ENCODE assay signal across 8 cellular contexts in genomic region chr20:58892932-58893224, GRCh38. TPM values are rescaled to one million over a fixed set of nuclear protein-coding genes. Genes with fewer than 3 reads are reported as not detected.
A peak's percentile ranks its signal among the peaks of the same experiment; 100 is the strongest.
DNase-seq lines count a peak whose midpoint lies in the region; ATAC-seq and TF ChIP-seq lines count a peak whose summit lies in the region.

No MANE protein-coding gene starts in this region.

- no peaks in the 10 kb centered on the region for H3K27me3 ChIP-seq in BLaER1 treated with 17β-estradiol and CSF1 and Interleukin-3, amounts not matched to agents 10 nM and 100 nM
- H3K27me3 ChIP-seq in HUES64 (ENCODE audit: insufficient read depth, low read length) = 0 out of 2 replicates have a peak, but pooled peaks cover 2% of the 10 kb centered on the region

- in situ Hi-C loops in astrocyte of the spinal cord (cut with HindIII; ENCODE audit: low sequenced_read_pairs) = no loop called here

- H3K4me1 ChIP-seq in BLaER1 treated with 17β-estradiol and CSF1 and Interleukin-3, amounts not matched to agents 10 nM and 100 nM = peaks cover 48 to 65% (median 53%) of the 10 kb centered on the region in 10 experiments
- peaks cover 51% of the 10 kb centered on the region for H3K4me1 ChIP-seq in HUES64 (ENCODE audit: insufficient read depth, low read length)
- peaks cover 29% of the 10 kb centered on the region for H3K4me1 ChIP-seq in mesodermal cell (ENCODE audit: control insufficient read depth, insufficient read depth, low read length, poor library complexity, severe bottlenecking)

- peak overlapping the region; percentile 88 to 99 (median 96) for H3K9ac ChIP-seq in BLaER1 treated with 17β-estradiol and CSF1 and Interleukin-3, amounts not matched to agents 10 nM and 100 nM
- H3K9ac ChIP-seq in HUES64 (ENCODE audit: low read depth, low read length) = peak overlapping the region; percentile 86

- H3K4me3 ChIP-seq in BLaER1 treated with 17β-estradiol and CSF1 and Interleukin-3, amounts not matched to agents 10 nM and 100 nM = peak overlapping the region; percentile 66 to 91 (median 80)
- H3K4me3 ChIP-seq in HUES64 (ENCODE audit: low read length) = peak overlapping the region; percentile 94
- H3K4me3 ChIP-seq in astrocyte of the spinal cord (ENCODE audit: low read depth, low read length) = peak overlapping the region; percentile 86
- H3K4me3 ChIP-seq in mesodermal cell (ENCODE audit: extremely low read depth, insufficient read depth, low read length, poor library complexity, severe bottlenecking) = peak overlapping the region; percentile 84

- H3K4me2 ChIP-seq in BLaER1 treated with 17β-estradiol and CSF1 and Interleukin-3, amounts not matched to agents 10 nM and 100 nM = peak overlapping the region; percentile 85 to 99 (median 91)

- WGBS in HUES64 = 0% methylated on average over 1 of the region's 1 CpG
- WGBS in mesodermal cell (ENCODE audit: insufficient coverage in 2 of 2), 2 experiments = no CpG with 5 or more reads among the region's 1 CpG

- H3K36me3 ChIP-seq in BLaER1 treated with 17β-estradiol and CSF1 and Interleukin-3, amounts not matched to agents 10 nM and 100 nM = peaks cover 10 to 43% (median 29%) of the 10 kb centered on the region in 11 experiments
- H3K36me3 ChIP-seq in HUES64 (ENCODE audit: insufficient read depth, low read length) = peaks cover 20% of the 10 kb centered on the region; the same call in 1 of the 2 replicates
- peaks cover 36% of the 10 kb centered on the region for H3K36me3 ChIP-seq in mesodermal cell (ENCODE audit: control insufficient read depth, insufficient read depth, low read length)

- H3K27ac ChIP-seq in BLaER1 treated with 17β-estradiol and CSF1 and Interleukin-3, amounts not matched to agents 10 nM and 100 nM = peak overlapping the region; percentile 86 to 98 (median 95); a peak in 21 of 22 replicates
- H3K27ac ChIP-seq in HUES64 (ENCODE audit: low read depth, low read length) (peak overlapping the region; percentile 77; the same call in 1 of the 2 replicates), mesodermal cell (ENCODE audit: low read depth, low read length, severe bottlenecking) (peak overlapping the region; percentile 98)

- peaks cover 0 to 8% (median 0%) of the 10 kb centered on the region in 11 experiments; a peak in 6 of 22 replicates for H3K9me3 ChIP-seq in BLaER1 treated with 17β-estradiol and CSF1 and Interleukin-3, amounts not matched to agents 10 nM and 100 nM (replicated peaks in 1 of 11)
- no peaks in the 10 kb centered on the region for H3K9me3 ChIP-seq in HUES64 (ENCODE audit: insufficient read depth, low read depth, low read length)
- H3K9me3 ChIP-seq in mesodermal cell (ENCODE audit: control insufficient read depth, low read length) = no peaks in the 10 kb centered on the region

- ATAC-seq in GM21360 (IDR thresholded peaks at IDR 0.05; ENCODE audit: unreplicated experiment) (no peak), GM18868 (IDR thresholded peaks at IDR 0.05; ENCODE audit: unreplicated experiment) (no peak), GM19035 (IDR thresholded peaks at IDR 0.05; ENCODE audit: unreplicated experiment) (no peak), GM21576 (IDR thresholded peaks at IDR 0.05; ENCODE audit: unreplicated experiment) (no peak)

- peaks cover 51 to 70% (median 63%) of the 10 kb centered on the region in 11 experiments for H4K20me1 ChIP-seq in BLaER1 treated with 17β-estradiol and CSF1 and Interleukin-3, amounts not matched to agents 10 nM and 100 nM

- DNase-seq in astrocyte of the spinal cord (ENCODE audit: low read depth, low spot score) = no peak

- no peak for TF ChIP-seq CTCF in astrocyte of the spinal cord (IDR thresholded peaks at IDR 0.05; ENCODE audit: low read depth, low read length)

RNA-seq across cellular contexts. Expression of gene GNAS, which starts 40.4 kb away (rescaled TPM):
- 856 TPM for polyA plus RNA-seq in HUES64 (2013, experiment 1 of 2)
- polyA plus RNA-seq in HUES64 (2013, experiment 2 of 2) = 977 TPM
- 1,889 TPM for polyA plus RNA-seq in mesodermal cell (2013, experiment 1 of 2)
- 1,868 TPM for polyA plus RNA-seq in mesodermal cell (2013, experiment 2 of 2)

RNA-seq across cellular contexts. Expression of gene GNAS-AS1, which starts 42.2 kb away (rescaled TPM):
- 3.2 TPM for polyA plus RNA-seq in HUES64 (2013, experiment 1 of 2)
- 3.2 TPM for polyA plus RNA-seq in HUES64 (2013, experiment 2 of 2)
- polyA plus RNA-seq in mesodermal cell (2013, experiment 1 of 2) = 2.2 TPM
- polyA plus RNA-seq in mesodermal cell (2013, experiment 2 of 2) = 2.0 TPM
